ENCODE assay signal across 19 cellular contexts in genomic region chr20:61674688-61675087, GRCh38.
"Had no signal": no experiment of that assay in that cellular context is flagged by ENCODE, and none has a peak within 500 bp of the region (broad histone marks: within the 10 kb centered on the region; RNA-seq: fewer than 3 reads in every experiment).

No MANE protein-coding gene starts in this region.

- DNase-seq: hypothalamus; immature natural killer cell; left colon; mammary epithelial cell; mesenchymal stem cell; ovary; stimulated activated CD4-positive, alpha-beta T cell treated with anti-CD3 and anti-CD28 coated beads, Interleukin-12 subunit alpha, Interleukin-12 subunit beta, amount 100 ng/mL, for 4 hours; stimulated activated CD4-positive, alpha-beta T cell treated with anti-CD3 and anti-CD28 coated beads, Interleukin-15, amount 100 ng/mL, for 24 hours; stimulated activated CD4-positive, alpha-beta T cell treated with anti-CD3 and anti-CD28 coated beads, Interleukin-2, amount 100 ng/mL, for 24 hours; stimulated activated CD4-positive, alpha-beta T cell treated with anti-CD3 and anti-CD28 coated beads, Interleukin-4, amount 100 ng/mL, for 1 hour; stimulated activated naive B cell treated with anti-CD40 and anti-IgM and Interleukin-4, amounts not matched to agents 10 μg/mL and 1 μg/mL and 100 μg/mL, for 72 hours; tibial artery; trophoblast cell; upper lobe of right lung had no signal

- H3K4me3 Mint-ChIP-seq: immature natural killer cell; naive thymus-derived CD8-positive, alpha-beta T cell; nephron; neural progenitor cell; stimulated activated naive B cell treated with anti-CD40 and anti-IgM and Interleukin-4, amounts not matched to agents 10 μg/mL and 1 μg/mL and 100 μg/mL, for 72 hours; stimulated activated naive CD8-positive, alpha-beta T cell treated with anti-CD3 and anti-CD28 coated beads, Interleukin-15, Interleukin-2, amounts not matched to agents 100 ng/mL and 50 ng/mL, for 24 hours had no signal

- H3K36me3 Mint-ChIP-seq: immature natural killer cell; naive thymus-derived CD8-positive, alpha-beta T cell; neural progenitor cell; stimulated activated naive B cell treated with anti-CD40 and anti-IgM and Interleukin-4, amounts not matched to agents 10 μg/mL and 1 μg/mL and 100 μg/mL, for 72 hours had no signal

- H3K4me1 Mint-ChIP-seq: immature natural killer cell; naive thymus-derived CD8-positive, alpha-beta T cell; nephron; neural progenitor cell; stimulated activated naive B cell treated with anti-CD40 and anti-IgM and Interleukin-4, amounts not matched to agents 10 μg/mL and 1 μg/mL and 100 μg/mL, for 72 hours had no signal

- H3K9me3 Mint-ChIP-seq: nephron; stimulated activated naive CD8-positive, alpha-beta T cell treated with anti-CD3 and anti-CD28 coated beads, Interleukin-15, Interleukin-2, amounts not matched to agents 100 ng/mL and 50 ng/mL, for 24 hours had no signal

- H3K27ac Mint-ChIP-seq: immature natural killer cell; naive thymus-derived CD8-positive, alpha-beta T cell; nephron; neural progenitor cell; progenitor cell of endocrine pancreas; stimulated activated naive B cell treated with anti-CD40 and anti-IgM and Interleukin-4, amounts not matched to agents 10 μg/mL and 1 μg/mL and 100 μg/mL, for 72 hours; stimulated activated naive CD8-positive, alpha-beta T cell treated with anti-CD3 and anti-CD28 coated beads, Interleukin-15, Interleukin-2, amounts not matched to agents 100 ng/mL and 50 ng/mL, for 24 hours had no signal

- H3K27me3 Mint-ChIP-seq: stimulated activated naive B cell treated with anti-CD40 and anti-IgM and Interleukin-4, amounts not matched to agents 10 μg/mL and 1 μg/mL and 100 μg/mL, for 72 hours; stimulated activated naive CD8-positive, alpha-beta T cell treated with anti-CD3 and anti-CD28 coated beads, Interleukin-15, Interleukin-2, amounts not matched to agents 100 ng/mL and 50 ng/mL, for 24 hours had no signal
